9 cellular contexts compared by ENCODE assay signal in the genomic region with DNA sequence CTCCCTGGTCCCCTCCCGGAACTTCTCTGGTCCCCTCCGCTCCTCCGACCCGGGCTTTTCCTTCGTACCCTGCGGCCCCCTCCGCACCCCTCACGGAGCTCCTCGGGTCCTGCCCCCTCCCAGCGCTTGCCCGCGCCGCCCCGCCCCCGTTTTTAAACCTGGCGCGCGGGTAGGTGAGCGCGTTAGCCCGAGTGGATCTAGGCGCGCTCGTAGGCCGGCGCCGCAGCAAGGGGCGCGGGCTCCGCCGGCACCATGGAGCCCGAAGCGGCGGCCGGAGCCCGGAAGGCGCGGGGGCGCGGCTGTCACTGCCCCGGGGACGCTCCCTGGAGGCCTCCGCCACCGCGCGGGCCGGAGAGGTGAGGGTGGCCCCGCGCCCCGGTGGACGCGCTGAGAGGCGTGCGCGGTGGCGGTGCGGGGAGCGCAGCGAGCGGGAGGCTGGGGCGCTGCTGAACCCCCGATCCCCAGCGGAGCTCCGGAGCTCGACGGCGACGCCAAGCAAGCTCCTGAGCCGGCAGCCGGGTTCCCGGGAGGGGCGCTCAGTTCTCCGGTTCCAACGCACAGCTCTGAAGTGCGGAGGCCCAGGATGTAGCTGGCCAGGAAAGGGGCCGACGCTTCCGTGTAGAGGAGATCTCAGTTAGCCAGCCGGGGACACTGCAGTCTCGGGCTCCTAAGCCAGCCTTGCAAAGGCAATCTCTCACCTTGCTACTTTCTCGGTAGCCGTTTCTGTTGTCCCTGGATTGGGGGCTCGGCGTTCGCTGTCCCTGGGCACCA. TPM values are rescaled to one million over a fixed set of nuclear protein-coding genes. Genes with fewer than 3 reads are reported as not detected.
DNase-seq lines count a peak whose midpoint lies in the region; ATAC-seq and TF ChIP-seq lines count a peak whose summit lies in the region.
"Had no signal": no experiment of that assay in that cellular context is flagged by ENCODE, and none has a peak within 500 bp of the region (broad histone marks: within the 10 kb centered on the region; RNA-seq: fewer than 3 reads in every experiment).

A gene with protein sequence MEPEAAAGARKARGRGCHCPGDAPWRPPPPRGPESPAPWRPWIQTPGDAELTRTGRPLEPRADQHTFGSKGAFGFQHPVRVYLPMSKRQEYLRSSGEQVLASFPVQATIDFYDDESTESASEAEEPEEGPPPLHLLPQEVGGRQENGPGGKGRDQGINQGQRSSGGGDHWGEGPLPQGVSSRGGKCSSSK (plus strand): TSS at position 182 of the 771 bp plus-strand sequence. CDS start 71 bp downstream, at position 253.

- no peaks in the 10 kb centered on the region for H3K79me2 ChIP-seq in smooth muscle cell (ENCODE audit: low read depth)

- H4K5ac ChIP-seq in IMR-90 (ENCODE audit: low read depth, low read length), result no peak within 1 kb of the TSS

- dilution Hi-C loops in IMR-90 (cut with HindIII; ENCODE audit: low sequenced_read_pairs, unreplicated experiment), result no loop called here

- DNase-seq in COLO668 (lab: John Stamatoyannopoulos, UW; ENCODE audit: unreplicated experiment) (peak; percentile 77), IMR-90 (no peak), smooth muscle cell (lab: John Stamatoyannopoulos, UW; ENCODE audit: unreplicated experiment) (no peak), hippocampal formation (lab: John Stamatoyannopoulos, UW) (no peak)
- no peak for DNase-seq in activated T-helper 2 cell treated with anti-CD3 and anti-CD28 coated beads, Interferon-gamma antibody, Interleukin-2, Interleukin-4, amounts not matched to agents 10 μg/mL and 5 μg/mL and 100 μg/mL, durations not matched to agents 14 hours and 24 hours and 36 hours (ENCODE audit: low spot score)

- in situ Hi-C loops in IMR-90 (cut with MboI; ENCODE audit: low sequenced_read_pairs), result no loop called here

- H3K27me3 ChIP-seq in IMR-90 (ENCODE audit: control insufficient read depth, insufficient read depth, low read length), result peaks cover 33% of the 10 kb centered on the region
- peaks cover 50% of the 10 kb centered on the region for H3K27me3 ChIP-seq in iPS-15b (ENCODE audit: control insufficient read depth, insufficient read depth, low read length)
- H3K27me3 ChIP-seq in smooth muscle cell (ENCODE audit: low read depth), result peaks cover 53% of the 10 kb centered on the region

- BruUV-seq in IMR-90 (replicated peaks; lab: Mats Ljungman, UMichigan), result no TSS peak

- H3K4me3 ChIP-seq in IMR-90 (ENCODE audit: insufficient read depth, low read depth, low read length), result peak within 1 kb of the TSS; percentile 31
- H3K4me3 ChIP-seq in iPS-15b (ENCODE audit: low read depth, low read length), result peak within 1 kb of the TSS; percentile 61
- H3K4me3 ChIP-seq in smooth muscle cell, result peak within 1 kb of the TSS; percentile 57

- H4K20me1 ChIP-seq in IMR-90 (ENCODE audit: insufficient read depth, low read length) (no peaks in the 10 kb centered on the region), smooth muscle cell (ENCODE audit: low read depth) (no peaks in the 10 kb centered on the region)

- H4K8ac ChIP-seq in IMR-90 (ENCODE audit: low read depth in 2 of 2, low read length in 2 of 2), result no peak within 1 kb of the TSS; a peak in 1 of 4 replicates

- H4K91ac ChIP-seq in IMR-90 (ENCODE audit: insufficient read depth, low read depth, low read length), result no peak within 1 kb of the TSS

- H2BK120ac ChIP-seq in IMR-90 (ENCODE audit: low read depth, low read length), result no peak within 1 kb of the TSS

- H3K36me3 Mint-ChIP-seq in activated T-helper 2 cell treated with anti-CD3 and anti-CD28 coated beads, Interferon-gamma antibody, Interleukin-2, Interleukin-4, amounts not matched to agents 10 μg/mL and 5 μg/mL and 100 μg/mL, durations not matched to agents 14 hours and 24 hours and 36 hours (ENCODE audit: low read depth), result no peaks in the 10 kb centered on the region

- no peak within 1 kb of the TSS for H3K18ac ChIP-seq in IMR-90 (ENCODE audit: low read depth, low read length)

- TF ChIP-seq POLR2A in IMR-90 (IDR thresholded peaks at IDR 0.05; ENCODE audit: low read depth, low read length), result no peak

- H3K4me1 ChIP-seq in IMR-90 (ENCODE audit: control insufficient read depth, insufficient read depth, low read length), result no peaks in the 10 kb centered on the region
- H3K4me1 ChIP-seq in iPS-15b (ENCODE audit: control insufficient read depth, insufficient read depth, low read length), result no peaks in the 10 kb centered on the region
- peaks cover 4% of the 10 kb centered on the region for H3K4me1 ChIP-seq in smooth muscle cell (ENCODE audit: low read depth)

- H3F3A ChIP-seq in smooth muscle cell (ENCODE audit: low read depth), result no peaks in the 10 kb centered on the region

- intact Hi-C loops in IMR-90 (cut with micrococcal nuclease), result no loop called here
- intact Hi-C loops in activated T-helper 2 cell treated with anti-CD3 and anti-CD28 coated beads, Interferon-gamma antibody, Interleukin-2, Interleukin-4, amounts not matched to agents 10 μg/mL and 5 μg/mL and 100 μg/mL, durations not matched to agents 14 hours and 24 hours and 36 hours (cut with micrococcal nuclease), result loop anchor here (5.0 kb wide), 1 partner anchor 39 kb away; a partner anchor contains a TSS

- no peaks in the 10 kb centered on the region for H3K9me1 ChIP-seq in IMR-90 (ENCODE audit: insufficient read depth, low read length)

- peak within 1 kb of the TSS; percentile 55 for H2AK9ac ChIP-seq in IMR-90 (replicated peaks; ENCODE audit: low read depth, low read length, poor library complexity)

- TF ChIP-seq RAD21 in IMR-90 (IDR thresholded peaks at IDR 0.05; ENCODE audit: low read length), result no peak

- H2AFZ ChIP-seq in IMR-90 (replicated peaks; ENCODE audit: low read length, poor library complexity) (peak within 1 kb of the TSS; percentile 87), smooth muscle cell (ENCODE audit: low read depth) (peak within 1 kb of the TSS; percentile 69)

- H3K36me3 ChIP-seq in IMR-90 (ENCODE audit: control insufficient read depth, insufficient read depth, low read length) (no peaks in the 10 kb centered on the region), iPS-15b (ENCODE audit: control insufficient read depth, insufficient read depth, low read length) (no peaks in the 10 kb centered on the region), smooth muscle cell (ENCODE audit: low read depth) (no peaks in the 10 kb centered on the region)

- H3K79me1 ChIP-seq in IMR-90 (ENCODE audit: low read depth in 1 of 2, low read length in 2 of 2), result no peaks in the 10 kb centered on the region

- H3K9me3 ChIP-seq in IMR-90 (ENCODE audit: control insufficient read depth, insufficient read depth, low read length) (no peaks in the 10 kb centered on the region), iPS-15b (ENCODE audit: control insufficient read depth, insufficient read depth, low read length) (no peaks in the 10 kb centered on the region), smooth muscle cell (replicated peaks; ENCODE audit: low read depth) (no peaks in the 10 kb centered on the region)

- POLR2A ChIA-PET in IMR-90 (lab: Charles Lee; ENCODE audit: unreplicated experiment), result interaction anchor here (0.6 kb wide), 1 partner anchor 10 kb away, joined by 6 read pairs; no protein-coding TSS in a partner anchor

- no peak within 1 kb of the TSS for H3K14ac ChIP-seq in IMR-90 (replicated peaks; ENCODE audit: low read depth, low read length)

- H3K4me3 Mint-ChIP-seq in activated T-helper 2 cell treated with anti-CD3 and anti-CD28 coated beads, Interferon-gamma antibody, Interleukin-2, Interleukin-4, amounts not matched to agents 10 μg/mL and 5 μg/mL and 100 μg/mL, durations not matched to agents 14 hours and 24 hours and 36 hours (ENCODE audit: low read depth), result peak within 1 kb of the TSS; percentile 61

- TF ChIP-seq CTCF in IMR-90 (conservative IDR thresholded peaks at IDR 0.05; ENCODE audit: low read depth, low read length), result no peak
- TF ChIP-seq CTCF in smooth muscle cell (IDR thresholded peaks at IDR 0.05; ENCODE audit: borderline replicate concordance, insufficient read depth, poor library complexity, severe bottlenecking), result no peak

- H3K9ac ChIP-seq in IMR-90 (ENCODE audit: low read depth, low read length) (no peak within 1 kb of the TSS), iPS-15b (ENCODE audit: low read depth, low read length) (no peak within 1 kb of the TSS), smooth muscle cell (ENCODE audit: low read depth) (no peak within 1 kb of the TSS)

- H2AK5ac ChIP-seq in IMR-90 (ENCODE audit: low read depth, low read length), result no peak within 1 kb of the TSS

- no peak within 1 kb of the TSS for H3K4ac ChIP-seq in IMR-90 (ENCODE audit: low read depth, low read length)

- H2BK20ac ChIP-seq in IMR-90 (ENCODE audit: low read depth, low read length), result no peak within 1 kb of the TSS

- peaks cover 15% of the 10 kb centered on the region for H3K4me1 Mint-ChIP-seq in activated T-helper 2 cell treated with anti-CD3 and anti-CD28 coated beads, Interferon-gamma antibody, Interleukin-2, Interleukin-4, amounts not matched to agents 10 μg/mL and 5 μg/mL and 100 μg/mL, durations not matched to agents 14 hours and 24 hours and 36 hours (ENCODE audit: low read depth)

- H3K27ac Mint-ChIP-seq in activated T-helper 2 cell treated with anti-CD3 and anti-CD28 coated beads, Interferon-gamma antibody, Interleukin-2, Interleukin-4, amounts not matched to agents 10 μg/mL and 5 μg/mL and 100 μg/mL, durations not matched to agents 14 hours and 24 hours and 36 hours, result no peak within 1 kb of the TSS

- H3K27ac ChIP-seq in IMR-90 (ENCODE audit: insufficient read depth, low read length) (no peak within 1 kb of the TSS), smooth muscle cell (ENCODE audit: low read depth) (no peak within 1 kb of the TSS)

- H3K4me2 ChIP-seq in IMR-90 (ENCODE audit: low read depth, low read length) (peak within 1 kb of the TSS; percentile 59), smooth muscle cell (peak within 1 kb of the TSS; percentile 93)

- no peak within 1 kb of the TSS for H2BK5ac ChIP-seq in IMR-90 (ENCODE audit: low read depth, low read length, poor library complexity, severe bottlenecking)

- no peak within 1 kb of the TSS for H3K56ac ChIP-seq in IMR-90 (ENCODE audit: extremely low read depth, insufficient read depth, low read length)

- no peak within 1 kb of the TSS for H2BK15ac ChIP-seq in IMR-90 (ENCODE audit: low read depth, low read length)

- H3K27me3 Mint-ChIP-seq in activated T-helper 2 cell treated with anti-CD3 and anti-CD28 coated beads, Interferon-gamma antibody, Interleukin-2, Interleukin-4, amounts not matched to agents 10 μg/mL and 5 μg/mL and 100 μg/mL, durations not matched to agents 14 hours and 24 hours and 36 hours (ENCODE audit: low read depth), result peaks cover 34% of the 10 kb centered on the region

- CTCF ChIA-PET in IMR-90 (lab: Yijun Ruan, JAX), result interaction anchor here (0.7 kb wide), 1 partner anchor 528 kb away, joined by 6 read pairs; no protein-coding TSS in a partner anchor

- 0 out of 2 replicates have a peak within 1 kb of the TSS, but pooled peaks have one; percentile 23 for H3K23ac ChIP-seq in IMR-90 (ENCODE audit: low read depth, low read length)

- no peaks in the 10 kb centered on the region for H3K9me3 Mint-ChIP-seq in activated T-helper 2 cell treated with anti-CD3 and anti-CD28 coated beads, Interferon-gamma antibody, Interleukin-2, Interleukin-4, amounts not matched to agents 10 μg/mL and 5 μg/mL and 100 μg/mL, durations not matched to agents 14 hours and 24 hours and 36 hours

- ATAC-seq in IMR-90 (ENCODE audit: low read depth) (peak; percentile 21), HG03354 (IDR thresholded peaks at IDR 0.05; ENCODE audit: poor library complexity, severe bottlenecking, unreplicated experiment) (no peak), HG03280 (IDR thresholded peaks at IDR 0.05; ENCODE audit: unreplicated experiment) (no peak)

- WGBS in IMR-90 (ENCODE audit: extremely low coverage in 2 of 2, insufficient read length in 1 of 2), 2 experiments, result 2% methylated on average over 44 of the region's 85 CpGs; no CpG with 5 or more reads in 1 of the 2 experiments
- WGBS in smooth muscle cell (ENCODE audit: low lambda C conversion rate), result 5% methylated on average over 42 of the region's 85 CpGs

RNA-seq across cellular contexts. Expression of the gene that starts here (rescaled TPM):
- not detected in 2 replicates for total RNA-seq in IMR-90 (2012; rRNA removed)
- polyA plus RNA-seq in IMR-90 (2012; rRNA removed), result 0.07 and 0.10 TPM in 2 replicates
- 0.03 and 0.05 TPM in 2 replicates for polyA plus RNA-seq in IMR-90 (2012; cell fraction: cytosol; rRNA removed)
- 0.04 TPM in 1 of 2 replicates, not detected in the other for polyA plus RNA-seq in IMR-90 (2012; cell fraction: nucleus; rRNA removed; ENCODE audit: low replicate concordance)
- 0.21 TPM in 1 of 2 replicates, not detected in the other for total RNA-seq in activated T-helper 2 cell treated with anti-CD3 and anti-CD28 coated beads, Interferon-gamma antibody, Interleukin-2, Interleukin-4, amounts not matched to agents 10 μg/mL and 5 μg/mL and 100 μg/mL, durations not matched to agents 14 hours and 24 hours and 36 hours
- not detected in 2 replicates for total RNA-seq in smooth muscle cell
- not detected in 2 replicates for polyA plus RNA-seq in smooth muscle cell
- total RNA-seq: HT1080 had no signal

Comparison
In these comparisons a context has a peak if more than half of its experiments do, and no peak if none do; other contexts are left out.
1. Peak in ATAC-seq, H3K4me3 ChIP-seq and H3K4me2 ChIP-seq in IMR-90; RNA of the gene not detected or under 1 TPM.